8 cellular contexts compared by ENCODE assay signal in the genomic region with DNA sequence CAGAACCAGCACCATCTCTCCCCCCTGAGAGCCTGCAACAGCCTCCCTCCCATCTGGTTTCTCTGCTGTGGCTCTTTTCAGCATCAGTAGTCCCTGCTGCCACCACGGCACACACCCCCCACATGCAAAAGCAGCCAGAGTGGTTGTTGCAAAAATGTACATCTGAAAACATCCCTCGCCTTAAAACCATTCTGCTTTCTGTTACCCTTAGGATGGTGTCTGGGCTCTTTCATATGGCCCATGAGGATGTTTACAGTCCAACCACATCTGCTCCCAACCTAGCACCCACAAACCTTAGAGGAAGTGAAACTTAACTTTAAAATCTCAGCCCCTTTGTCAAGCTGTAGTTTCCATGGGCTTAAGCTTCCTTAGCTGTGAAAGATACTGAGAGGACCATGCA. TPM values are rescaled to one million over a fixed set of nuclear protein-coding genes. Genes with fewer than 3 reads are reported as not detected.
A peak's percentile ranks its signal among the peaks of the same experiment; 100 is the strongest.
DNase-seq lines count a peak whose midpoint lies in the region; ATAC-seq and TF ChIP-seq lines count a peak whose summit lies in the region.

No MANE protein-coding gene starts in this region.

- H3K27ac ChIP-seq in HUES64 (ENCODE audit: low read depth, low read length), result no peak overlapping the region

- H3K36me3 ChIP-seq in HUES64 (ENCODE audit: insufficient read depth, low read length), result no peaks in the 10 kb centered on the region
- no peaks in the 10 kb centered on the region for H3K36me3 ChIP-seq in mucosa of stomach (ENCODE audit: control insufficient read depth, insufficient read depth, low read length)

- H3K9ac ChIP-seq in HUES64 (ENCODE audit: low read depth, low read length) (no peak overlapping the region), mucosa of stomach (ENCODE audit: low read length) (peak overlapping the region; percentile 96)

- no peaks in the 10 kb centered on the region for H3K9me3 ChIP-seq in HUES64 (ENCODE audit: insufficient read depth, low read depth, low read length)
- no peaks in the 10 kb centered on the region for H3K9me3 ChIP-seq in mucosa of stomach (ENCODE audit: control insufficient read depth, low read length)

- peak; percentile 81 for ATAC-seq in GM21447 (IDR thresholded peaks at IDR 0.05; ENCODE audit: unreplicated experiment)

- H3K4me1 ChIP-seq in HUES64 (ENCODE audit: insufficient read depth, low read length) (peaks cover 4% of the 10 kb centered on the region; the same call in 1 of the 2 replicates), mucosa of stomach (ENCODE audit: control insufficient read depth, insufficient read depth, low read length) (peaks cover 44% of the 10 kb centered on the region)

- TF ChIP-seq CTCF in GM12875 (IDR thresholded peaks at IDR 0.05; ENCODE audit: borderline replicate concordance, insufficient read depth, low read depth, low read length) (no peak), astrocyte of the spinal cord (IDR thresholded peaks at IDR 0.05; ENCODE audit: low read depth, low read length) (no peak)

- H3K4me3 ChIP-seq in GM12875 (ENCODE audit: low read depth, low read length), result peak overlapping the region; percentile 94
- peak overlapping the region; percentile 88 for H3K4me3 ChIP-seq in HUES64 (ENCODE audit: low read length)
- H3K4me3 ChIP-seq in astrocyte of the spinal cord (ENCODE audit: low read depth, low read length), result peak overlapping the region; percentile 91
- H3K4me3 ChIP-seq in mucosa of stomach (ENCODE audit: low read length), result peak overlapping the region; percentile 40

- peaks cover 12% of the 10 kb centered on the region; the same call in 1 of the 2 replicates for H3K27me3 ChIP-seq in HUES64 (ENCODE audit: insufficient read depth, low read length)
- H3K27me3 ChIP-seq in mucosa of stomach (ENCODE audit: control insufficient read depth, insufficient read depth, low read length), result no peaks in the 10 kb centered on the region

- WGBS in HUES64, result 65% methylated on average over 2 of the region's 2 CpGs

- DNase-seq in astrocyte of the spinal cord (ENCODE audit: low read depth, low spot score) (no peak), cerebellum (ENCODE audit: low spot score) (no peak), DMS53 treated with DMSO at 0.1 percent for 48 hours (lab: John Stamatoyannopoulos, UW; ENCODE audit: unreplicated experiment) (no peak), SHP77 treated with DMSO at 0.1 percent for 48 hours (lab: John Stamatoyannopoulos, UW) (no peak)

- in situ Hi-C loops in astrocyte of the spinal cord (cut with HindIII; ENCODE audit: low sequenced_read_pairs), result loop anchor here (25.0 kb wide), 1 partner anchor 179 kb away; the partner anchor contains the start of gene CX3CR1

RNA-seq across cellular contexts. Expression of gene TTC21A, which starts 0.8 kb away (rescaled TPM):
- 1.00 TPM for polyA plus RNA-seq in HUES64 (2013, experiment 1 of 2)
- 1.6 TPM for polyA plus RNA-seq in HUES64 (2013, experiment 2 of 2)
- 9.7 TPM for total RNA-seq in cerebellum

RNA-seq across cellular contexts. Expression of gene GORASP1, which starts 0.9 kb away (rescaled TPM):
- 16.2 TPM for polyA plus RNA-seq in HUES64 (2013, experiment 1 of 2)
- polyA plus RNA-seq in HUES64 (2013, experiment 2 of 2), result 21.9 TPM
- total RNA-seq in cerebellum, result 38.1 TPM

RNA-seq across cellular contexts. Expression of gene CSRNP1, which starts 45.1 kb away (rescaled TPM):
- 5.1 TPM for polyA plus RNA-seq in HUES64 (2013, experiment 1 of 2)
- 5.8 TPM for polyA plus RNA-seq in HUES64 (2013, experiment 2 of 2)
- 5.4 TPM for total RNA-seq in cerebellum

RNA-seq across cellular contexts. Expression of gene WDR48, which starts 56.5 kb away (rescaled TPM):
- 34.7 TPM for polyA plus RNA-seq in HUES64 (2013, experiment 1 of 2)
- 35.5 TPM for polyA plus RNA-seq in HUES64 (2013, experiment 2 of 2)
- 64.6 TPM for total RNA-seq in cerebellum

RNA-seq across cellular contexts. Expression of gene SCN11A, which starts 56.6 kb away (rescaled TPM):
- polyA plus RNA-seq in HUES64 (2013, experiment 1 of 2), result 0.05 TPM
- 0.13 TPM for polyA plus RNA-seq in HUES64 (2013, experiment 2 of 2)
- 0.64 TPM for total RNA-seq in cerebellum

Comparison
In these comparisons a context has a peak if more than half of its experiments do, and no peak if none do; other contexts are left out.
1. H3K4me3 ChIP-seq: peak in every context shown above with its lines; median percentile 94 in GM12875; 91 in astrocyte of the spinal cord; 88 in HUES64; 40 in mucosa of stomach.